Comparison of ENCODE assay signal across 1 cellular context in the genomic region with DNA sequence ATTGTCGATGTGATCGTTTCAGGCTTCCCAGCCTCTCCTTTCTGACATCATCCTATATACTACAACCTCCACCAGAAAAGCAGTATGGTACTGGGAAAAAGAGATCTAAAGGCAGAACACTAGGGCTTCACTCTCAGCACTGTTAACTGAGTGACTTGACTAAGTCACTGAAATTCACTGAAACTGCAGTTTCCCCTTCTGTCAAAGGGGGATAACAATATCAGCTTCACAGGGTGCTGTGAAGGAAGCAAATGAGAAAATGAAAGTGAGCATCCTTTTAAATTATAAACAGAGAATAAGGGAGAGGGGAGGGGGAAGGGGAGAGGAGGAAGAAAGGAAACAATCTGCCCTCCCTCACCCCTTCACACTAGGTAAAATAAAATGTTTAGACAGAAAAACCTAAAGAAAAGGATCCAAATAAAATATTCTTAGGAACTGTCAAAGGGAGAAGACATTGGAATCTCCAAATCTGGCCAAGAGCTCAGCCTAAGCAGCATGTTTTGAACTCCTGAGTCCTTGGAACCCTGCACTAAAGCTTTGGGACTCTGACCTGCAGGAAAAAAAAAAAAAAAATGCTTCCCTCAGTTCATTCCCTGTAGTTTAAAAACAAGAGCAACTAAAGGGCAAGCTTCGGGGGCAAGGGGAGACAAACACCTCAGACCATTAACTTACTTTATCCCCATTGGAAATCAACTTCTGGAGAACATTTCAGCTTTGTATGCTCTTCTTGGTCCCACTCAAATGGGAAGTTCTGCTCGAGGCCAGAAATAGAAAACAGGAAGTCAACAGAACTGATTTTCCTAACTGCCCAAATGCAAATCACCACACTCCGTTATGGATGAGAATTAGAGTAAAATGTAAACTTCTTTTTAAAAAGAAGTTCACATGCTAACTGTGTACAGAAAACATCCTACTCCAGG.
TF ChIP-seq lines count a peak whose summit lies in the region.

No MANE protein-coding gene starts in this region.

TF ChIP-seq in IMR-90, 13 proteins besides CTCF, POLR2A, EP300 and RAD21:
- TF ChIP-seq CEBPB (IDR thresholded peaks at IDR 0.05; ENCODE audit: low read depth, low read length) (no peak), CHD1 (IDR thresholded peaks at IDR 0.05; ENCODE audit: low read depth, low read length) (no peak), MXI1 (IDR thresholded peaks at IDR 0.05; ENCODE audit: borderline replicate concordance, low read depth, low read length) (no peak), RFX5 (IDR thresholded peaks at IDR 0.05; ENCODE audit: low read depth, low read length) (no peak), RCOR1 (IDR thresholded peaks at IDR 0.05; ENCODE audit: insufficient replicate concordance, low read length) (no peak), BHLHE40 (IDR thresholded peaks at IDR 0.05; ENCODE audit: low read depth, low read length) (no peak), MAZ (IDR thresholded peaks at IDR 0.05; ENCODE audit: borderline replicate concordance, low read depth, low read length) (no peak)
- TF ChIP-seq, protein P1, sequence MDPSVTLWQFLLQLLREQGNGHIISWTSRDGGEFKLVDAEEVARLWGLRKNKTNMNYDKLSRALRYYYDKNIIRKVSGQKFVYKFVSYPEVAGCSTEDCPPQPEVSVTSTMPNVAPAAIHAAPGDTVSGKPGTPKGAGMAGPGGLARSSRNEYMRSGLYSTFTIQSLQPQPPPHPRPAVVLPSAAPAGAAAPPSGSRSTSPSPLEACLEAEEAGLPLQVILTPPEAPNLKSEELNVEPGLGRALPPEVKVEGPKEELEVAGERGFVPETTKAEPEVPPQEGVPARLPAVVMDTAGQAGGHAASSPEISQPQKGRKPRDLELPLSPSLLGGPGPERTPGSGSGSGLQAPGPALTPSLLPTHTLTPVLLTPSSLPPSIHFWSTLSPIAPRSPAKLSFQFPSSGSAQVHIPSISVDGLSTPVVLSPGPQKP (IDR thresholded peaks at IDR 0.05; ENCODE audit: borderline replicate concordance, low read depth, low read length): no peak
- TF ChIP-seq, protein P2, sequence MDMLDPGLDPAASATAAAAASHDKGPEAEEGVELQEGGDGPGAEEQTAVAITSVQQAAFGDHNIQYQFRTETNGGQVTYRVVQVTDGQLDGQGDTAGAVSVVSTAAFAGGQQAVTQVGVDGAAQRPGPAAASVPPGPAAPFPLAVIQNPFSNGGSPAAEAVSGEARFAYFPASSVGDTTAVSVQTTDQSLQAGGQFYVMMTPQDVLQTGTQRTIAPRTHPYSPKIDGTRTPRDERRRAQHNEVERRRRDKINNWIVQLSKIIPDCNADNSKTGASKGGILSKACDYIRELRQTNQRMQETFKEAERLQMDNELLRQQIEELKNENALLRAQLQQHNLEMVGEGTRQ (IDR thresholded peaks at IDR 0.05; ENCODE audit: low read depth, low read length): no peak
TF ChIP-seq in IMR-90: peak in this region for 0.
